ENCODE assay signal across 15 cellular contexts in the genomic region with DNA sequence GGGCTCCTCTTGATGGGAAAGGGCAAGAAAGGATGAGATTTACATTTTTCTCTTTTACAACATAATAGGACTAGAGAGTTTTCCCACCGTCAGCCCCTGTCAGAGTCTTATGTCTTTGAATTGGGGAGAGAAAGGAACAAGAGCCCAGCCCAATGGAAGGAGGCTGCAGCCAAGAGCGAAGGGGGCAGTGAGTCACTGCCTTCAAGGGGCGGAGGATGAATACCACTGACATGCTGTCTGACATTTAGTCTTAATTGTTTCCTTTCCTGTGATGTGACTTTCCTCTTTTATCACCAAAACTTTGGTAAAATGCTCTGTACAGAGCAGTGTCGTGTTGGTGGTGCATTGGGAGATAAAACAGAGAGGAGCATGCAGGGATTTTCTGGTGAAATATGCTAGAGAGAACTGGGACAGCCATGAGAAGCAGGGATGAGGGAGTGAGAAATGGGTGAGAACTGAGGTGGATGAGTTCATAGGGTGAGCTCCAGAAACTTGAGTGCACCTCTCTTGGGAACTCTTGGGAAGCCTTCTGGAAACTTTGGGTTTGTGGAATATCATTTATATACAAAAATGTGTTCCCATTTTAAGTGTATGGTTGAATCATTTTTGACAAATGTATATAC.
DNase-seq lines count a peak whose midpoint lies in the region; ATAC-seq, FAIRE-seq and TF ChIP-seq lines count a peak whose summit lies in the region.
"Had no signal": no experiment of that assay in that cellular context is flagged by ENCODE, and none has a peak within 500 bp of the region (broad histone marks: within the 10 kb centered on the region; RNA-seq: fewer than 3 reads in every experiment).

No MANE protein-coding gene starts in this region.

- no peaks in the 10 kb centered on the region for H3K36me3 ChIP-seq in HEK293 (ENCODE audit: control insufficient read depth in 2 of 2, insufficient read depth in 1 of 2, low read length in 2 of 2)
- H3K36me3 ChIP-seq in naive thymus-derived CD4-positive, alpha-beta T cell (ENCODE audit: control insufficient read depth in 2 of 3, insufficient read depth in 3 of 3, low read length in 3 of 3) = no peaks in the 10 kb centered on the region
- H3K36me3 ChIP-seq: BLaER1 had no signal

- TF ChIP-seq POLR2A in A549 (IDR thresholded peaks at IDR 0.05; ENCODE audit: low read length) = no peak

- peak overlapping the region; percentile 60 for H3K27ac Mint-ChIP-seq in activated T-helper 2 cell treated with anti-CD3 and anti-CD28 coated beads, Interferon-gamma antibody, Interleukin-2, Interleukin-4, amounts not matched to agents 10 μg/mL and 5 μg/mL and 100 μg/mL, durations not matched to agents 14 hours and 24 hours and 36 hours
- no peak overlapping the region for H3K27ac Mint-ChIP-seq in naive thymus-derived CD4-positive, alpha-beta T cell

- ATAC-seq in A549 (no peak), HG03571 (IDR thresholded peaks at IDR 0.05; ENCODE audit: unreplicated experiment) (no peak), HG03565 (IDR thresholded peaks at IDR 0.05; ENCODE audit: unreplicated experiment) (no peak)
- no peak for ATAC-seq in naive thymus-derived CD4-positive, alpha-beta T cell
- ATAC-seq: esophagus mucosa, GM12878, mucosa of descending colon, Panc1 had no signal

- H3K27me3 Mint-ChIP-seq in activated T-helper 2 cell treated with anti-CD3 and anti-CD28 coated beads, Interferon-gamma antibody, Interleukin-2, Interleukin-4, amounts not matched to agents 10 μg/mL and 5 μg/mL and 100 μg/mL, durations not matched to agents 14 hours and 24 hours and 36 hours (ENCODE audit: low read depth) = peaks cover 16% of the 10 kb centered on the region
- peaks cover 0 to 48% (median 0%) of the 10 kb centered on the region in 5 donors for H3K27me3 Mint-ChIP-seq in naive thymus-derived CD4-positive, alpha-beta T cell

- H3K27ac ChIP-seq in A549 (peak overlapping the region in 1 of 2 experiments; percentile 35; a peak in 1 of 6 replicates), HEK293 (ENCODE audit: extremely low read depth, low read depth, low read length) (no peak overlapping the region)
- no peak overlapping the region for H3K27ac ChIP-seq in naive thymus-derived CD4-positive, alpha-beta T cell (ENCODE audit: low read depth, low read length)
- H3K27ac ChIP-seq: BLaER1 had no signal

- H3K4me2 ChIP-seq in A549 = 0 out of 3 replicates have a peak overlapping the region, but pooled peaks have one; percentile 1
- H3K4me2 ChIP-seq: BLaER1 had no signal

- TF ChIP-seq EP300 in A549 (IDR thresholded peaks at IDR 0.05) = no peak

- no peaks in the 10 kb centered on the region for H3K27me3 ChIP-seq in naive thymus-derived CD4-positive, alpha-beta T cell (ENCODE audit: control insufficient read depth in 2 of 2, insufficient read depth in 2 of 2, low read length in 2 of 2)
- H3K27me3 ChIP-seq: BLaER1 had no signal

- 0 out of 3 replicates have a peak, but pooled peaks cover 14% of the 10 kb centered on the region for H3K4me1 ChIP-seq in A549
- peaks cover 30% of the 10 kb centered on the region for H3K4me1 ChIP-seq in HEK293 (ENCODE audit: control insufficient read depth, insufficient read depth, low read length)
- no peaks in the 10 kb centered on the region for H3K4me1 ChIP-seq in naive thymus-derived CD4-positive, alpha-beta T cell (ENCODE audit: control insufficient read depth in 2 of 2, insufficient read depth in 2 of 2, low read length in 2 of 2)
- H3K4me1 ChIP-seq: BLaER1 had no signal

- DNase-seq in A549 (ENCODE audit: low read depth in 1 of 2, low spot score in 1 of 2) = no peak
- DNase-seq in activated T-helper 2 cell treated with anti-CD3 and anti-CD28 coated beads, Interferon-gamma antibody, Interleukin-2, Interleukin-4, amounts not matched to agents 10 μg/mL and 5 μg/mL and 100 μg/mL, durations not matched to agents 14 hours and 24 hours and 36 hours (ENCODE audit: low spot score) = no peak
- DNase-seq in iPS DF 19.7 (ENCODE audit: low read depth, low spot score) = peak; percentile 71
- no peak for DNase-seq in central memory CD4-positive, alpha-beta T cell
- DNase-seq in naive thymus-derived CD4-positive, alpha-beta T cell = no peak
- DNase-seq: mucosa of descending colon; NCI-H1092; stimulated activated naive CD4-positive, alpha-beta T cell had no signal

- H3K9me3 ChIP-seq in A549 (no peaks in the 10 kb centered on the region), HEK293 (ENCODE audit: control insufficient read depth, insufficient read depth, low read depth, low read length) (no peaks in the 10 kb centered on the region)
- H3K9me3 ChIP-seq in naive thymus-derived CD4-positive, alpha-beta T cell (ENCODE audit: control insufficient read depth in 2 of 3, low read length in 3 of 3) = no peaks in the 10 kb centered on the region
- H3K9me3 ChIP-seq: BLaER1, mucosa of descending colon had no signal

- H3K4me1 Mint-ChIP-seq in activated T-helper 2 cell treated with anti-CD3 and anti-CD28 coated beads, Interferon-gamma antibody, Interleukin-2, Interleukin-4, amounts not matched to agents 10 μg/mL and 5 μg/mL and 100 μg/mL, durations not matched to agents 14 hours and 24 hours and 36 hours (ENCODE audit: low read depth) = peaks cover 22% of the 10 kb centered on the region
- H3K4me1 Mint-ChIP-seq in naive thymus-derived CD4-positive, alpha-beta T cell = peaks cover 0 to 10% (median 4%) of the 10 kb centered on the region in 7 donors

- no peaks in the 10 kb centered on the region for H3K36me3 Mint-ChIP-seq in activated T-helper 2 cell treated with anti-CD3 and anti-CD28 coated beads, Interferon-gamma antibody, Interleukin-2, Interleukin-4, amounts not matched to agents 10 μg/mL and 5 μg/mL and 100 μg/mL, durations not matched to agents 14 hours and 24 hours and 36 hours (ENCODE audit: low read depth)
- H3K36me3 Mint-ChIP-seq in naive thymus-derived CD4-positive, alpha-beta T cell = no peaks in the 10 kb centered on the region

- FAIRE-seq in A549 (lab: Jason Lieb, UNC) = no peak
- FAIRE-seq: GM12878 had no signal

- TF ChIP-seq CTCF in A549 (IDR thresholded peaks at IDR 0.05) (no peak), HEK293 (tag by site-specific recombination; IDR thresholded peaks at IDR 0.05) (no peak)

- TF ChIP-seq RAD21 in A549 (conservative IDR thresholded peaks at IDR 0.05 in 1 of 2, IDR thresholded peaks at IDR 0.05 in 1 of 2) = no peak

- POLR2A ChIA-PET in A549 (lab: Yijun Ruan, JAX) (no interaction called here), HEK293 (lab: Yijun Ruan, JAX) (no interaction called here)
- POLR2A ChIA-PET in naive thymus-derived CD4-positive, alpha-beta T cell (lab: Charles Lee) = no interaction called here

- no peak overlapping the region for H3K4me3 Mint-ChIP-seq in activated T-helper 2 cell treated with anti-CD3 and anti-CD28 coated beads, Interferon-gamma antibody, Interleukin-2, Interleukin-4, amounts not matched to agents 10 μg/mL and 5 μg/mL and 100 μg/mL, durations not matched to agents 14 hours and 24 hours and 36 hours (ENCODE audit: low read depth)
- peak overlapping the region in 1 of 10 donors; percentile 15 for H3K4me3 Mint-ChIP-seq in naive thymus-derived CD4-positive, alpha-beta T cell

- H3K9me3 Mint-ChIP-seq in activated T-helper 2 cell treated with anti-CD3 and anti-CD28 coated beads, Interferon-gamma antibody, Interleukin-2, Interleukin-4, amounts not matched to agents 10 μg/mL and 5 μg/mL and 100 μg/mL, durations not matched to agents 14 hours and 24 hours and 36 hours = no peaks in the 10 kb centered on the region
- peaks cover 0 to 2% (median 0%) of the 10 kb centered on the region in 11 donors for H3K9me3 Mint-ChIP-seq in naive thymus-derived CD4-positive, alpha-beta T cell

- H3K4me3 ChIP-seq in A549 (no peak overlapping the region), HEK293 (ENCODE audit: low read depth, low read length) (no peak overlapping the region)
- H3K4me3 ChIP-seq in naive thymus-derived CD4-positive, alpha-beta T cell (ENCODE audit: low read length) = no peak overlapping the region
- H3K4me3 ChIP-seq: BLaER1, GM12878, mucosa of descending colon had no signal

- intact Hi-C loops in activated T-helper 2 cell treated with anti-CD3 and anti-CD28 coated beads, Interferon-gamma antibody, Interleukin-2, Interleukin-4, amounts not matched to agents 10 μg/mL and 5 μg/mL and 100 μg/mL, durations not matched to agents 14 hours and 24 hours and 36 hours (cut with micrococcal nuclease) = no loop called here
- intact Hi-C loops in naive thymus-derived CD4-positive, alpha-beta T cell (cut with micrococcal nuclease) = no loop called here

- 69% methylated on average over 4 of the region's 4 CpGs for WGBS in A549 (ENCODE audit: missing lambda C conversion rate)

- CTCF ChIA-PET in A549 (lab: Yijun Ruan, JAX) (no interaction called here), HEK293 (lab: Yijun Ruan, JAX) (interaction anchor here (0.6 to 0.8 kb wide), 3 partner anchors 9 to 332 kb away, joined by 3 to 5 read pairs (median 4); no protein-coding TSS in a partner anchor)
- CTCF ChIA-PET in naive thymus-derived CD4-positive, alpha-beta T cell (lab: Charles Lee) = no interaction called here

TF ChIP-seq in A549, 52 proteins besides CTCF, POLR2A, EP300 and RAD21:
- no peak for TF ChIP-seq ESRRA (IDR thresholded peaks at IDR 0.05; ENCODE audit: borderline replicate concordance, low read length)

TF ChIP-seq in HEK293, 187 proteins besides CTCF, POLR2A, EP300 and RAD21 (continues in another document):
- no peak for TF ChIP-seq ZFP69B (tag by site-specific recombination; IDR thresholded peaks at IDR 0.05)
- TF ChIP-seq ZFHX2 (tag by site-specific recombination; conservative IDR thresholded peaks at IDR 0.05) = no peak
- no peak for TF ChIP-seq KLF16 (tag by site-specific recombination; IDR thresholded peaks at IDR 0.05)
- TF ChIP-seq ZNF555 (tag by site-specific recombination; conservative IDR thresholded peaks at IDR 0.05) = no peak
- TF ChIP-seq, protein P1, sequence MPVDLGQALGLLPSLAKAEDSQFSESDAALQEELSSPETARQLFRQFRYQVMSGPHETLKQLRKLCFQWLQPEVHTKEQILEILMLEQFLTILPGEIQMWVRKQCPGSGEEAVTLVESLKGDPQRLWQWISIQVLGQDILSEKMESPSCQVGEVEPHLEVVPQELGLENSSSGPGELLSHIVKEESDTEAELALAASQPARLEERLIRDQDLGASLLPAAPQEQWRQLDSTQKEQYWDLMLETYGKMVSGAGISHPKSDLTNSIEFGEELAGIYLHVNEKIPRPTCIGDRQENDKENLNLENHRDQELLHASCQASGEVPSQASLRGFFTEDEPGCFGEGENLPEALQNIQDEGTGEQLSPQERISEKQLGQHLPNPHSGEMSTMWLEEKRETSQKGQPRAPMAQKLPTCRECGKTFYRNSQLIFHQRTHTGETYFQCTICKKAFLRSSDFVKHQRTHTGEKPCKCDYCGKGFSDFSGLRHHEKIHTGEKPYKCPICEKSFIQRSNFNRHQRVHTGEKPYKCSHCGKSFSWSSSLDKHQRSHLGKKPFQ (tag by site-specific recombination; IDR thresholded peaks at IDR 0.05) = peak; percentile 77
- TF ChIP-seq ZEB2 (tag by site-specific recombination; IDR thresholded peaks at IDR 0.05) = peak; percentile 38; the same call in 1 of the 2 replicates
